In genomic region chrX:18956322-18957032, GRCh38 we compare ENCODE assay signal across 12 cellular contexts.
"Had no signal": no experiment of that assay in that cellular context is flagged by ENCODE, and none has a peak within 500 bp of the region (broad histone marks: within the 10 kb centered on the region; RNA-seq: fewer than 3 reads in every experiment).

No MANE protein-coding gene starts in this region.

- H3K4me3 ChIP-seq: esophagus muscularis mucosa, lung, psoas muscle had no signal

- DNase-seq: activated CD4-positive, alpha-beta memory T cell treated with anti-CD3 and anti-CD28 coated beads, Interleukin-2, amount 10 ng/mL, durations not matched to agents 7 days and 5 days; activated gamma-delta T cell; activated T-cell treated with anti-CD3 and anti-CD28 coated beads, Interleukin-2, amount 50 U/mL, for 48 hours; amygdala; dermis blood vessel endothelial cell; naive thymus-derived CD8-positive, alpha-beta T cell; psoas muscle; stimulated activated naive CD4-positive, alpha-beta T cell; trophoblast cell had no signal

- H3K27me3 ChIP-seq: esophagus muscularis mucosa had no signal

- H3K4me1 ChIP-seq: esophagus muscularis mucosa, psoas muscle had no signal

- H3K9me3 ChIP-seq: esophagus muscularis mucosa, psoas muscle had no signal

- ATAC-seq: naive thymus-derived CD8-positive, alpha-beta T cell; psoas muscle; sciatic nerve had no signal

- H3K27ac ChIP-seq: esophagus muscularis mucosa, psoas muscle had no signal
